9 cellular contexts compared by ENCODE assay signal in the genomic region with DNA sequence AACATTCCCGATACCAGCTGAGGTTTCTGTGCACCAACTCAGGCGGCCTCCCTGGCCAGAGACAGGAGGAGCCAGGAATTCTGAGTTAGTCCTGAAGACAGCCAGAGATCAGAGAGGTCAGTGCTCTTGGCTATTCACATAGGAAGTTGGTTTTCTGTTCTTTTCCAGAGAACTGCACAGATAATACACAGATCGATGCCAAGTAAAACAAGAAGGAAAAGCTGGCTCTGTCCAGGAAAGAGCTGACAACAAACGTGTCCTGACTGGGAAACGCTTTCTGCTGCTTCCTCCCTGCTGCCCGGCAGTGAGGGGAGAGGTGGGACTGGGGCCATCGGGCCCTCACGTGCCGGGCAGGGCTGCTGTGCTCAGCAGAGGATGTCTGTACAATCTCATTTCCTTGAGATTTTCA.
A peak's percentile ranks its signal among the peaks of the same experiment; 100 is the strongest.
DNase-seq lines count a peak whose midpoint lies in the region; ATAC-seq and TF ChIP-seq lines count a peak whose summit lies in the region.
"Had no signal": no experiment of that assay in that cellular context is flagged by ENCODE, and none has a peak within 500 bp of the region (broad histone marks: within the 10 kb centered on the region; RNA-seq: fewer than 3 reads in every experiment).

No MANE protein-coding gene starts in this region.

- H3K4me3 ChIP-seq in fibroblast of villous mesenchyme (ENCODE audit: low read depth, low read length) (no peak overlapping the region), ovary (no peak overlapping the region), vagina (no peak overlapping the region)

- no peak overlapping the region for H3K27ac Mint-ChIP-seq in activated naive CD8-positive, alpha-beta T cell
- no peak overlapping the region for H3K27ac Mint-ChIP-seq in activated naive CD8-positive, alpha-beta T cell treated with anti-CD3 and anti-CD28 coated beads, Interleukin-2, amount 50 U/mL, for 24 hours

- WGBS in ovary, 3 donors = 0 to 2% (median 2%) methylated on average over 9 of the region's 9 CpGs

- peaks cover 10% of the 10 kb centered on the region for H3K4me1 ChIP-seq in ovary (ENCODE audit: insufficient read depth)
- H3K4me1 ChIP-seq in vagina = peaks cover 35% of the 10 kb centered on the region

- no peak for TF ChIP-seq POLR2A in ovary (IDR thresholded peaks at IDR 0.05)
- TF ChIP-seq POLR2A in vagina (IDR thresholded peaks at IDR 0.05) = no peak
- no peak for TF ChIP-seq POLR2A in GM18505 (IDR thresholded peaks at IDR 0.05; ENCODE audit: borderline replicate concordance, extremely low read depth, insufficient read depth, insufficient read length)

- TF ChIP-seq CTCF in fibroblast of villous mesenchyme (IDR thresholded peaks at IDR 0.05; ENCODE audit: insufficient read depth, low read depth, low read length) (no peak), ovary (IDR thresholded peaks at IDR 0.05) (no peak), vagina (IDR thresholded peaks at IDR 0.05) (no peak)

- H3K27me3 Mint-ChIP-seq in activated naive CD8-positive, alpha-beta T cell = no peaks in the 10 kb centered on the region
- H3K27me3 Mint-ChIP-seq in activated naive CD8-positive, alpha-beta T cell treated with anti-CD3 and anti-CD28 coated beads, Interleukin-2, amount 50 U/mL, for 24 hours = peaks cover 3% of the 10 kb centered on the region

- no peak for ATAC-seq in activated naive CD8-positive, alpha-beta T cell treated with anti-CD3 and anti-CD28 coated beads, Interleukin-2, amount 50 U/mL, for 24 hours
- ATAC-seq in GM18505 (IDR thresholded peaks at IDR 0.05; ENCODE audit: unreplicated experiment) = no peak

- no peaks in the 10 kb centered on the region for H3K36me3 Mint-ChIP-seq in activated naive CD8-positive, alpha-beta T cell
- H3K36me3 Mint-ChIP-seq in activated naive CD8-positive, alpha-beta T cell treated with anti-CD3 and anti-CD28 coated beads, Interleukin-2, amount 50 U/mL, for 24 hours (ENCODE audit: low read depth) = no peaks in the 10 kb centered on the region

- peak; percentile 57 for TF ChIP-seq EP300 in ovary (IDR thresholded peaks at IDR 0.05)

- no peak for DNase-seq in activated naive CD8-positive, alpha-beta T cell treated with anti-CD3 and anti-CD28 coated beads, Interleukin-2, amount 50 U/mL, for 24 hours
- DNase-seq in fibroblast of villous mesenchyme (ENCODE audit: low read depth) = peak; percentile 23
- DNase-seq in ovary = peak; percentile 59 to 77 (median 65)
- no peak for DNase-seq in vagina (ENCODE audit: extremely low spot score in 2 of 2)
- no peak for DNase-seq in activated naive CD4-positive, alpha-beta T cell treated with anti-CD3 and anti-CD28 coated beads, Interleukin-2, amount 50 U/mL, for 16 hours
- no peak for DNase-seq in activated T-cell treated with anti-CD3 and anti-CD28 coated beads for 4 hours
- DNase-seq: NCI-H2029 had no signal

- no peaks in the 10 kb centered on the region for H3K9me3 Mint-ChIP-seq in activated naive CD8-positive, alpha-beta T cell (ENCODE audit: low read depth)
- no peaks in the 10 kb centered on the region for H3K9me3 Mint-ChIP-seq in activated naive CD8-positive, alpha-beta T cell treated with anti-CD3 and anti-CD28 coated beads, Interleukin-2, amount 50 U/mL, for 24 hours

- H3K27ac ChIP-seq in ovary = no peak overlapping the region
- peak overlapping the region; percentile 10 for H3K27ac ChIP-seq in vagina

- H3K4me3 Mint-ChIP-seq in activated naive CD8-positive, alpha-beta T cell = peak overlapping the region; percentile 42
- H3K4me3 Mint-ChIP-seq in activated naive CD8-positive, alpha-beta T cell treated with anti-CD3 and anti-CD28 coated beads, Interleukin-2, amount 50 U/mL, for 24 hours = no peak overlapping the region

- H3K4me1 Mint-ChIP-seq in activated naive CD8-positive, alpha-beta T cell (ENCODE audit: low read depth) = peaks cover 54% of the 10 kb centered on the region
- peaks cover 33% of the 10 kb centered on the region for H3K4me1 Mint-ChIP-seq in activated naive CD8-positive, alpha-beta T cell treated with anti-CD3 and anti-CD28 coated beads, Interleukin-2, amount 50 U/mL, for 24 hours

- intact Hi-C loops in ovary (cut with DNase I) (no loop called here), vagina (cut with DNase I) (no loop called here)

- H3K27me3 ChIP-seq in ovary (no peaks in the 10 kb centered on the region), vagina (no peaks in the 10 kb centered on the region)

- H3K9me3 ChIP-seq in ovary (no peaks in the 10 kb centered on the region), vagina (no peaks in the 10 kb centered on the region)

- H3K36me3 ChIP-seq in ovary = no peaks in the 10 kb centered on the region
- H3K36me3 ChIP-seq in vagina = no peaks in the 10 kb centered on the region

Comparison
In these comparisons a context has a peak if more than half of its experiments do, and no peak if none do; other contexts are left out.
1. DNase-seq: peak in fibroblast of villous mesenchyme (single experiment) and ovary (5 of 5); none in activated naive CD8-positive, alpha-beta T cell treated with anti-CD3 and anti-CD28 coated beads, Interleukin-2, amount 50 U/mL, for 24 hours (single experiment), vagina (0 of 2), activated naive CD4-positive, alpha-beta T cell treated with anti-CD3 and anti-CD28 coated beads, Interleukin-2, amount 50 U/mL, for 16 hours (single experiment) and activated T-cell treated with anti-CD3 and anti-CD28 coated beads for 4 hours (single experiment).